ENCODE assay signal across 1 cellular context in genomic region chr17:39000021-39000601, GRCh38.
TF ChIP-seq lines count a peak whose summit lies in the region.

No MANE protein-coding gene starts in this region.

TF ChIP-seq in GM23338, 12 proteins besides CTCF, POLR2A, EP300 and RAD21 (continued from another document):
- TF ChIP-seq, protein P1, sequence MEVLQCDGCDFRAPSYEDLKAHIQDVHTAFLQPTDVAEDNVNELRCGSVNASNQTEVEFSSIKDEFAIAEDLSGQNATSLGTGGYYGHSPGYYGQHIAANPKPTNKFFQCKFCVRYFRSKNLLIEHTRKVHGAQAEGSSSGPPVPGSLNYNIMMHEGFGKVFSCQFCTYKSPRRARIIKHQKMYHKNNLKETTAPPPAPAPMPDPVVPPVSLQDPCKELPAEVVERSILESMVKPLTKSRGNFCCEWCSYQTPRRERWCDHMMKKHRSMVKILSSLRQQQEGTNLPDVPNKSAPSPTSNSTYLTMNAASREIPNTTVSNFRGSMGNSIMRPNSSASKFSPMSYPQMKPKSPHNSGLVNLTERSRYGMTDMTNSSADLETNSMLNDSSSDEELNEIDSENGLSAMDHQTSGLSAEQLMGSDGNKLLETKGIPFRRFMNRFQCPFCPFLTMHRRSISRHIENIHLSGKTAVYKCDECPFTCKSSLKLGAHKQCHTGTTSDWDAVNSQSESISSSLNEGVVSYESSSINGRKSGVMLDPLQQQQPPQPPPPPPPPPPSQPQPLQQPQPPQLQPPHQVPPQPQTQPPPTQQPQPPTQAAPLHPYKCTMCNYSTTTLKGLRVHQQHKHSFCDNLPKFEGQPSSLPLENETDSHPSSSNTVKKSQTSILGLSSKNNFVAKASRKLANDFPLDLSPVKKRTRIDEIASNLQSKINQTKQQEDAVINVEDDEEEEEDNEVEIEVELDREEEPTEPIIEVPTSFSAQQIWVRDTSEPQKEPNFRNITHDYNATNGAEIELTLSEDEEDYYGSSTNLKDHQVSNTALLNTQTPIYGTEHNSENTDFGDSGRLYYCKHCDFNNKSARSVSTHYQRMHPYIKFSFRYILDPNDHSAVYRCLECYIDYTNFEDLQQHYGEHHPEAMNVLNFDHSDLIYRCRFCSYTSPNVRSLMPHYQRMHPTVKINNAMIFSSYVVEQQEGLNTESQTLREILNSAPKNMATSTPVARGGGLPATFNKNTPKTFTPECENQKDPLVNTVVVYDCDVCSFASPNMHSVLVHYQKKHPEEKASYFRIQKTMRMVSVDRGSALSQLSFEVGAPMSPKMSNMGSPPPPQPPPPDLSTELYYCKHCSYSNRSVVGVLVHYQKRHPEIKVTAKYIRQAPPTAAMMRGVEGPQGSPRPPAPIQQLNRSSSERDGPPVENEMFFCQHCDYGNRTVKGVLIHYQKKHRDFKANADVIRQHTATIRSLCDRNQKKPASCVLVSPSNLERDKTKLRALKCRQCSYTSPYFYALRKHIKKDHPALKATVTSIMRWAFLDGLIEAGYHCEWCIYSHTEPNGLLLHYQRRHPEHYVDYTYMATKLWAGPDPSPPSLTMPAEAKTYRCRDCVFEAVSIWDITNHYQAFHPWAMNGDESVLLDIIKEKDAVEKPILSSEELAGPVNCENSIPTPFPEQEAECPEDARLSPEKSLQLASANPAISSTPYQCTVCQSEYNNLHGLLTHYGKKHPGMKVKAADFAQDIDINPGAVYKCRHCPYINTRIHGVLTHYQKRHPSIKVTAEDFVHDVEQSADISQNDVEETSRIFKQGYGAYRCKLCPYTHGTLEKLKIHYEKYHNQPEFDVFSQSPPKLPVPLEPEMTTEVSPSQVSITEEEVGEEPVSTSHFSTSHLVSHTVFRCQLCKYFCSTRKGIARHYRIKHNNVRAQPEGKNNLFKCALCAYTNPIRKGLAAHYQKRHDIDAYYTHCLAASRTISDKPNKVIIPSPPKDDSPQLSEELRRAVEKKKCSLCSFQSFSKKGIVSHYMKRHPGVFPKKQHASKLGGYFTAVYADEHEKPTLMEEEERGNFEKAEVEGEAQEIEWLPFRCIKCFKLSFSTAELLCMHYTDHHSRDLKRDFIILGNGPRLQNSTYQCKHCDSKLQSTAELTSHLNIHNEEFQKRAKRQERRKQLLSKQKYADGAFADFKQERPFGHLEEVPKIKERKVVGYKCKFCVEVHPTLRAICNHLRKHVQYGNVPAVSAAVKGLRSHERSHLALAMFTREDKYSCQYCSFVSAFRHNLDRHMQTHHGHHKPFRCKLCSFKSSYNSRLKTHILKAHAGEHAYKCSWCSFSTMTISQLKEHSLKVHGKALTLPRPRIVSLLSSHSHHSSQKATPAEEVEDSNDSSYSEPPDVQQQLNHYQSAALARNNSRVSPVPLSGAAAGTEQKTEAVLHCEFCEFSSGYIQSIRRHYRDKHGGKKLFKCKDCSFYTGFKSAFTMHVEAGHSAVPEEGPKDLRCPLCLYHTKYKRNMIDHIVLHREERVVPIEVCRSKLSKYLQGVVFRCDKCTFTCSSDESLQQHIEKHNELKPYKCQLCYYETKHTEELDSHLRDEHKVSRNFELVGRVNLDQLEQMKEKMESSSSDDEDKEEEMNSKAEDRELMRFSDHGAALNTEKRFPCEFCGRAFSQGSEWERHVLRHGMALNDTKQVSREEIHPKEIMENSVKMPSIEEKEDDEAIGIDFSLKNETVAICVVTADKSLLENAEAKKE (CRISPR knock-in tag; IDR thresholded peaks at IDR 0.05), result no peak
- TF ChIP-seq CREB1 (CRISPR knock-in tag; IDR thresholded peaks at IDR 0.05; ENCODE audit: low read depth) (no peak), ZNF114 (CRISPR knock-in tag; IDR thresholded peaks at IDR 0.05) (no peak), NANOG (IDR thresholded peaks at IDR 0.05; ENCODE audit: borderline replicate concordance) (no peak), EZH2 (IDR thresholded peaks at IDR 0.05; ENCODE audit: low read depth, unreplicated experiment) (no peak), ZNF331 (CRISPR knock-in tag; IDR thresholded peaks at IDR 0.05; ENCODE audit: low read depth) (no peak), REST (IDR thresholded peaks at IDR 0.05; ENCODE audit: unreplicated experiment) (no peak), POLR2AphosphoS5 (IDR thresholded peaks at IDR 0.05; ENCODE audit: low read depth) (no peak)
- TF ChIP-seq, protein P2, sequence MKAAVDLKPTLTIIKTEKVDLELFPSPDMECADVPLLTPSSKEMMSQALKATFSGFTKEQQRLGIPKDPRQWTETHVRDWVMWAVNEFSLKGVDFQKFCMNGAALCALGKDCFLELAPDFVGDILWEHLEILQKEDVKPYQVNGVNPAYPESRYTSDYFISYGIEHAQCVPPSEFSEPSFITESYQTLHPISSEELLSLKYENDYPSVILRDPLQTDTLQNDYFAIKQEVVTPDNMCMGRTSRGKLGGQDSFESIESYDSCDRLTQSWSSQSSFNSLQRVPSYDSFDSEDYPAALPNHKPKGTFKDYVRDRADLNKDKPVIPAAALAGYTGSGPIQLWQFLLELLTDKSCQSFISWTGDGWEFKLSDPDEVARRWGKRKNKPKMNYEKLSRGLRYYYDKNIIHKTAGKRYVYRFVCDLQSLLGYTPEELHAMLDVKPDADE (IDR thresholded peaks at IDR 0.05), result no peak
TF ChIP-seq in GM23338: peak in this region for 0.
